Comparison of ENCODE assay signal across 8 cellular contexts in the genomic region with DNA sequence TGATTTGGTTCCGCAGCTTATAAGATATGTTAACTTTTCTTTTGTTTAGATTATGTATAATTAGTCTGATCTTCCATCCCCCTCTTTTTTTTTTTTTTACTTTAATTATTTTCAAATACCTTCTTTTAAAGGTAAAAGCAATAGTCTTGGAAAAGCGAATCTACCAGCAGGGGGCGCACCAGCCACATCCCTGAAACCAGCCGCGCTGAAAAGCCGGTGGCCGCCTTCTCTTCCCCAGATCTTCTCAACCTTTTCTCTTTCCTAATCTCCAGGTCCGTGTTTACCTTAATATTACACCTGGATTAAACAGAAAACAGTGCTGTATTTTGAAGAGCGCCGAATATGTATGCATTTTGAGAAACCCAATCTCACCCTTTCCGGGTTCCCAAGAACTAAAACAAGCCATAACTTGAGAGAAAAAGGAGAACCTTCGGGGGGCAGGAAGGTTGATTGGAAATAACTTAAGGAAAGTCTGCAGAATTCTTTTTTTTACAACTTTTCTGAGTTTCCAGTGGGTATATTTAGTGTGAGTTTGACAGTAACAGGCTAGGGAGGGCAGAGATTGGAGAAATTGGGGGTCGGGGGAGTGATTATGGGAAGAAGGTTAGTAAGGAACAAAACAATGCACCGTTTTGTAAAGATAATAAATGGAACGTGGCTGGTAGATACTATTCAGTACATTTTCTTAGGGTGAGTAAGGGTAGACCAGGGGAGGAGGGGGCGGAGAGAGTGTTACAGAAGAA. TPM values are rescaled to one million over a fixed set of nuclear protein-coding genes. Genes with fewer than 3 reads are reported as not detected.
DNase-seq lines count a peak whose midpoint lies in the region; ATAC-seq, FAIRE-seq and TF ChIP-seq lines count a peak whose summit lies in the region.

No MANE protein-coding gene starts in this region.

- H3K4me1 Mint-ChIP-seq in activated CD8-positive, alpha-beta T cell treated with anti-CD3 and anti-CD28 coated beads for 36 hours (ENCODE audit: low read depth): peaks cover 3% of the 10 kb centered on the region
- H3K4me1 Mint-ChIP-seq in naive B cell: peaks cover 14 to 19% (median 15%) of the 10 kb centered on the region in 3 donors

- peaks cover 48% of the 10 kb centered on the region for H3K27me3 Mint-ChIP-seq in activated CD8-positive, alpha-beta T cell treated with anti-CD3 and anti-CD28 coated beads for 36 hours
- peaks cover 31 to 57% (median 42%) of the 10 kb centered on the region in 3 donors for H3K27me3 Mint-ChIP-seq in naive B cell

- intact Hi-C loops in activated CD8-positive, alpha-beta T cell treated with anti-CD3 and anti-CD28 coated beads for 36 hours (cut with micrococcal nuclease): loop anchor here (2.0 kb wide), 1 partner anchor 973 kb away; no protein-coding TSS in a partner anchor
- intact Hi-C loops in testis (cut with DNase I; ENCODE audit: low total_unique reads): loop anchor here (10.0 kb wide), 2 partner anchors 795 to 975 kb away; a partner anchor contains a TSS

- H3K36me3 Mint-ChIP-seq in activated CD8-positive, alpha-beta T cell treated with anti-CD3 and anti-CD28 coated beads for 36 hours (ENCODE audit: low read depth): peaks cover 1% of the 10 kb centered on the region
- H3K36me3 Mint-ChIP-seq in naive B cell: peaks cover 0 to 2% of the 10 kb centered on the region in 2 donors

- ATAC-seq in HG03095 (IDR thresholded peaks at IDR 0.05; ENCODE audit: unreplicated experiment) (peak; percentile 43), naive B cell (ENCODE audit: low read depth in 2 of 2) (no peak), GM21423 (IDR thresholded peaks at IDR 0.05; ENCODE audit: unreplicated experiment) (no peak)
- ATAC-seq in activated CD8-positive, alpha-beta T cell treated with anti-CD3 and anti-CD28 coated beads for 36 hours: no peak

- no peak overlapping the region for H3K27ac ChIP-seq in testis

- CTCF ChIA-PET in activated CD8-positive, alpha-beta T cell treated with anti-CD3 and anti-CD28 coated beads for 36 hours (lab: Charles Lee): interaction anchor here (0.8 to 1.3 kb wide), 5 partner anchors 9 to 974 kb away, joined by 3 to 10 read pairs (median 5); no protein-coding TSS in a partner anchor

- no peaks in the 10 kb centered on the region for H3K36me3 ChIP-seq in testis (ENCODE audit: low read depth, missing control alignments)

- peak; percentile 35 to 81 for DNase-seq in NCI-H446 (lab: John Stamatoyannopoulos, UW)
- DNase-seq in activated CD8-positive, alpha-beta T cell treated with anti-CD3 and anti-CD28 coated beads for 36 hours: peak; percentile 81
- peak; percentile 42 for DNase-seq in naive B cell
- DNase-seq in testis: peak; percentile 92

- no peak overlapping the region for H3K4me3 Mint-ChIP-seq in activated CD8-positive, alpha-beta T cell treated with anti-CD3 and anti-CD28 coated beads for 36 hours
- H3K4me3 Mint-ChIP-seq in naive B cell: peak overlapping the region in 5 of 8 donors; percentile 16 to 65 (median 55)

- H3K9me3 ChIP-seq in testis: no peaks in the 10 kb centered on the region

- peaks cover 4% of the 10 kb centered on the region for H3K27me3 ChIP-seq in testis

- H3K4me3 ChIP-seq in testis: no peak overlapping the region

- 4 to 6% methylated on average over 16 of the region's 16 CpGs for WGBS in testis, 2 donors

- peak; percentile 93 for TF ChIP-seq CTCF in activated CD8-positive, alpha-beta T cell treated with anti-CD3 and anti-CD28 coated beads for 36 hours (IDR thresholded peaks at IDR 0.05)
- TF ChIP-seq CTCF in testis (IDR thresholded peaks at IDR 0.05): peak; percentile 68 to 93 (median 80)

- peaks cover 4% of the 10 kb centered on the region for H3K9me3 Mint-ChIP-seq in activated CD8-positive, alpha-beta T cell treated with anti-CD3 and anti-CD28 coated beads for 36 hours
- peaks cover 0 to 13% (median 6%) of the 10 kb centered on the region in 7 donors for H3K9me3 Mint-ChIP-seq in naive B cell

- H3K27ac Mint-ChIP-seq in activated CD8-positive, alpha-beta T cell treated with anti-CD3 and anti-CD28 coated beads for 36 hours: no peak overlapping the region
- peak overlapping the region in 5 of 6 donors; percentile 47 to 94 (median 77) for H3K27ac Mint-ChIP-seq in naive B cell

- TF ChIP-seq POLR2A in testis (IDR thresholded peaks at IDR 0.05): no peak

- peaks cover 8% of the 10 kb centered on the region for H3K4me1 ChIP-seq in testis

- peak; percentile 69 for FAIRE-seq in G401.6 (lab: Jason Lieb, UNC)
- peak; percentile 18 for FAIRE-seq in endometrium (lab: Jason Lieb, UNC)

- POLR2A ChIA-PET in activated CD8-positive, alpha-beta T cell treated with anti-CD3 and anti-CD28 coated beads for 36 hours (lab: Charles Lee): no interaction called here

RNA-seq across cellular contexts. Expression of a gene that starts 2.0 kb away (rescaled TPM):
- not detected for total RNA-seq in activated CD8-positive, alpha-beta T cell treated with anti-CD3 and anti-CD28 coated beads for 36 hours
- polyA plus RNA-seq in naive B cell (ENCODE audit: low read depth in 6 of 6) (not detected), testis (ENCODE audit: insufficient read depth, low read depth, low replicate concordance) (7.2 TPM)
- total RNA-seq in testis: 1 to 10 TPM; 5.1 to 7.8 TPM

Comparison
In these comparisons a context has a peak if more than half of its experiments do, and no peak if none do; other contexts are left out.
1. DNase-seq: peak in every context shown above with its lines; median percentile 92 in testis; 81 in activated CD8-positive, alpha-beta T cell treated with anti-CD3 and anti-CD28 coated beads for 36 hours; 58 in NCI-H446; 42 in naive B cell.
2. RNA of a gene that starts 2.0 kb away (total RNA-seq): 5.1 to 7.8 TPM in testis; not detected in activated CD8-positive, alpha-beta T cell treated with anti-CD3 and anti-CD28 coated beads for 36 hours; every median in the first group is over 4 times any median in the second.